1 cellular context compared by ENCODE assay signal in the genomic region with DNA sequence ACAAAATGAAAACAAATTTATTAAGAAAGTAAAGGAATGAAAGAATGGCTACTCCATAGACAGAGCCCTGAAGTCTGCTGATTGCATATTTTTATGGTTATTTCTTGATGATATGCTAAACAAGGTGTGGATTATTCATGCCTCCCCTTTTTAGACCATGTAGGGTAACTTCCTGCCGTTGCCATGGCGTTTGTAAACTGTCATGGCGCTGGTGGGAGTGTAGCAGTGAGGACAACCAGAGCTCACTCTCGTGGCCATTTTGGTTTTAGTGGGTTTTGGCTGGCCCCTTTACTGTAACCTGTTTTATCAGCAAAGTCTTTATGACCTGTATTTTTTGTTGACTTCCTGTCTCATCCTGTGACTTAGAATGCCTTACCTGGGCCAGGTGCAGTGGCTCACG.
TF ChIP-seq lines count a peak whose summit lies in the region.

No MANE protein-coding gene starts in this region.

TF ChIP-seq in H1, 55 proteins besides CTCF, POLR2A, EP300 and RAD21:
- TF ChIP-seq YY1 (IDR thresholded peaks at IDR 0.05; ENCODE audit: low read depth, low read length), result peak; percentile 55; the same call in 1 of the 2 replicates
